In the genomic region with DNA sequence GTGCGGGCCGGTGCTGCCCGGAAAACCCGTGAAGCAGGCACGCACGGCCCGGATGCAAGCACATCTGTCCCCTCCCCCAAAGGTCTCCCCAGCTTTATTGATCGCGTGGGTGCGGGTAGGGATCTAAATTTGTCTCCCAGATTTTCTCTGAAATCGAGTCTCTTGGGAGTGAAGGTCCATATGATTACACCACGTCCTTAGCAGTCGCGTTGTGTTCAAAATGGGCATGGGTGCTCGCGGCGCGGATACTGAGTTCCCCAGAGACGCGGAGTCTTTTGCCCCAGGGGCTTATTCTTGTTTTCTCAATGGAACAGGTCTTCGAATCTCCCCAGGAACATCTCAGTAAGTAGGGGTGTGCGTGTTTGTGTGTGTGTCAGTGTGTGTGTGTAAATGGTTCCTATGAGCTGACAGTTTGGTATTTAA, we compare ENCODE assay signal across 1 cellular context.
TF ChIP-seq lines count a peak whose summit lies in the region.

No MANE protein-coding gene starts in this region.

TF ChIP-seq in GM12878, 131 proteins besides CTCF, POLR2A, EP300 and RAD21 (continued from another document):
- TF ChIP-seq, protein P1, sequence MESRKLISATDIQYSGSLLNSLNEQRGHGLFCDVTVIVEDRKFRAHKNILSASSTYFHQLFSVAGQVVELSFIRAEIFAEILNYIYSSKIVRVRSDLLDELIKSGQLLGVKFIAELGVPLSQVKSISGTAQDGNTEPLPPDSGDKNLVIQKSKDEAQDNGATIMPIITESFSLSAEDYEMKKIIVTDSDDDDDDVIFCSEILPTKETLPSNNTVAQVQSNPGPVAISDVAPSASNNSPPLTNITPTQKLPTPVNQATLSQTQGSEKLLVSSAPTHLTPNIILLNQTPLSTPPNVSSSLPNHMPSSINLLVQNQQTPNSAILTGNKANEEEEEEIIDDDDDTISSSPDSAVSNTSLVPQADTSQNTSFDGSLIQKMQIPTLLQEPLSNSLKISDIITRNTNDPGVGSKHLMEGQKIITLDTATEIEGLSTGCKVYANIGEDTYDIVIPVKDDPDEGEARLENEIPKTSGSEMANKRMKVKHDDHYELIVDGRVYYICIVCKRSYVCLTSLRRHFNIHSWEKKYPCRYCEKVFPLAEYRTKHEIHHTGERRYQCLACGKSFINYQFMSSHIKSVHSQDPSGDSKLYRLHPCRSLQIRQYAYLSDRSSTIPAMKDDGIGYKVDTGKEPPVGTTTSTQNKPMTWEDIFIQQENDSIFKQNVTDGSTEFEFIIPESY (IDR thresholded peaks at IDR 0.05), result 0 out of 2 replicates have a peak, but pooled peaks have one; percentile 48
- TF ChIP-seq KDM1A (IDR thresholded peaks at IDR 0.05; ENCODE audit: borderline replicate concordance) (no peak), RAD51 (IDR thresholded peaks at IDR 0.05) (no peak)
